ENCODE assay signal across 5 cellular contexts in genomic region chr19:50261446-50261970, GRCh38. TPM values are rescaled to one million over a fixed set of nuclear protein-coding genes. Genes with fewer than 3 reads are reported as not detected.
"Had no signal": no experiment of that assay in that cellular context is flagged by ENCODE, and none has a peak within 500 bp of the region (broad histone marks: within the 10 kb centered on the region; RNA-seq: fewer than 3 reads in every experiment).

No MANE protein-coding gene starts in this region.

- H3K4me3 ChIP-seq: GM23338, HAP-1, K562 had no signal

- H2AFZ ChIP-seq: GM23338 had no signal

- H3K27ac Mint-ChIP-seq: GM23338, HFFc6 had no signal

- H3K36me3 ChIP-seq: HAP-1 had no signal

- H3K9me3 ChIP-seq: HAP-1 had no signal

- H3K4me1 Mint-ChIP-seq: GM23338 had no signal

- DNase-seq: HFFc6, IMR-90 had no signal

- H3K4me3 Mint-ChIP-seq: GM23338, HFFc6 had no signal

- H3K4me2 ChIP-seq: GM23338 had no signal

- H3K4me1 ChIP-seq: HAP-1 had no signal

RNA-seq across cellular contexts. Expression of gene MYH14, which starts 58.1 kb away (rescaled TPM):
- total RNA-seq: IMR-90 had no signal
- polyA plus RNA-seq: IMR-90 had no signal
